Comparison of ENCODE assay signal across 11 cellular contexts in the genomic region with DNA sequence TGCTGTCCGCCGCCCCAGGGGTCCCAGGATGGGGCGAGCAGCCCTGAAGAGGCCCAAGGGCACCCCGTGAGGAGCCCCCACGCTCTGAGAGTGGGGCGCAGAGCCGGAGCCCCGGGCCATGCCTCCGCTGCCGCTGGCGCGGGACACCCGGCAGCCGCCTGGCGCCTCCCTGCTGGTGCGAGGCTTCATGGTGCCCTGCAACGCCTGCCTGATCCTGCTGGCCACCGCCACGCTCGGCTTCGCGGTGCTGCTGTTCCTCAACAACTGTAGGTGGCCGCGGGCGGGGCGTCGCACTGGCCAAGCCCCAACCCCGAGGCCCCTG. TPM values are rescaled to one million over a fixed set of nuclear protein-coding genes. Genes with fewer than 3 reads are reported as not detected.
DNase-seq lines count a peak whose midpoint lies in the region; ATAC-seq, FAIRE-seq and TF ChIP-seq lines count a peak whose summit lies in the region.
"Had no signal": no experiment of that assay in that cellular context is flagged by ENCODE, and none has a peak within 500 bp of the region (broad histone marks: within the 10 kb centered on the region; RNA-seq: fewer than 3 reads in every experiment).

No MANE protein-coding gene starts in this region.

- H3K4me2 ChIP-seq in HepG2 (ENCODE audit: low read depth, low read length): no peak overlapping the region

- H4K20me1 ChIP-seq in HepG2 (ENCODE audit: insufficient read depth, low read length): peaks cover 19% of the 10 kb centered on the region; the same call in 1 of the 2 replicates

- POLR2A ChIA-PET in HepG2 (lab: Yijun Ruan, JAX): no interaction called here

- TF ChIP-seq EP300 in HepG2 (IDR thresholded peaks at IDR 0.05; ENCODE audit: low read depth in 2 of 2, low read length in 2 of 2) (no peak), HepG2 (CRISPR knock-in tag; IDR thresholded peaks at IDR 0.05; ENCODE audit: borderline replicate concordance) (no peak)

- no peak overlapping the region for H2AFZ ChIP-seq in HepG2 (ENCODE audit: low read length)

- H3K4me1 ChIP-seq in HepG2 (ENCODE audit: insufficient read depth, low read length) (peaks cover 52% of the 10 kb centered on the region), right lobe of liver (peaks cover 0 to 7% (median 0%) of the 10 kb centered on the region in 4 donors), endodermal cell (ENCODE audit: control insufficient read depth, insufficient read depth, low read length) (peaks cover 6% of the 10 kb centered on the region), foreskin keratinocyte (peaks cover 5% of the 10 kb centered on the region)

- no peak for TF ChIP-seq CTCF in HepG2 (CRISPR knock-in tag; IDR thresholded peaks at IDR 0.05)
- TF ChIP-seq CTCF in right lobe of liver (IDR thresholded peaks at IDR 0.05): no peak
- TF ChIP-seq CTCF in endodermal cell (conservative IDR thresholded peaks at IDR 0.05): peak; percentile 36
- TF ChIP-seq CTCF in type B pancreatic cell (conservative IDR thresholded peaks at IDR 0.05): no peak
- no peak for TF ChIP-seq CTCF in foreskin keratinocyte (conservative IDR thresholded peaks at IDR 0.05)

- H3K9me3 Mint-ChIP-seq in endodermal cell: no peaks in the 10 kb centered on the region
- no peaks in the 10 kb centered on the region for H3K9me3 Mint-ChIP-seq in type B pancreatic cell

- H3K27ac Mint-ChIP-seq in endodermal cell (no peak overlapping the region), type B pancreatic cell (no peak overlapping the region)
- H3K27ac Mint-ChIP-seq: CD14-positive monocyte had no signal

- DNase-seq in HepG2 (ENCODE audit: low spot score) (no peak), right lobe of liver (no peak), endodermal cell (peak; percentile 82), type B pancreatic cell (ENCODE audit: extremely low spot score, unreplicated experiment) (no peak), foreskin keratinocyte (no peak)
- DNase-seq: activated effector memory CD4-positive, alpha-beta T cell treated with Interleukin-2 at 50 U/mL for 16 hours; kidney glomerular epithelial cell; NCI-H2081 treated with DMSO at 0.1 percent for 48 hours had no signal

- CTCF ChIA-PET in HepG2 (lab: Yijun Ruan, JAX; ENCODE audit: low intra/inter-chr PET ratio, low total read pairs): no interaction called here

- H3K79me2 ChIP-seq in HepG2 (ENCODE audit: insufficient read depth, low read length): peaks cover 11% of the 10 kb centered on the region

- FAIRE-seq in HepG2 (lab: Jason Lieb, UNC): no peak

- H3K27ac ChIP-seq in HepG2 (ENCODE audit: extremely low read length, insufficient read depth, low read length): no peak overlapping the region
- H3K27ac ChIP-seq in right lobe of liver: no peak overlapping the region
- H3K27ac ChIP-seq in endodermal cell (ENCODE audit: low read depth, low read length): no peak overlapping the region
- no peak overlapping the region for H3K27ac ChIP-seq in foreskin keratinocyte

- TF ChIP-seq POLR2A in HepG2 (IDR thresholded peaks at IDR 0.05; ENCODE audit: insufficient read depth in 1 of 2, low read depth in 2 of 2, low read length in 2 of 2) (no peak), right lobe of liver (IDR thresholded peaks at IDR 0.05) (no peak)

- peaks cover 56% of the 10 kb centered on the region for H3K27me3 Mint-ChIP-seq in endodermal cell (ENCODE audit: insufficient read depth)
- H3K27me3 Mint-ChIP-seq in type B pancreatic cell: peaks cover 17% of the 10 kb centered on the region

- peak overlapping the region; percentile 49 for H3K4me3 Mint-ChIP-seq in endodermal cell
- peak overlapping the region; percentile 77 for H3K4me3 Mint-ChIP-seq in type B pancreatic cell

- peaks cover 29% of the 10 kb centered on the region for H3K36me3 Mint-ChIP-seq in endodermal cell (ENCODE audit: low read depth)
- H3K36me3 Mint-ChIP-seq in type B pancreatic cell: no peaks in the 10 kb centered on the region

- intact Hi-C loops in HepG2 (cut with micrococcal nuclease; ENCODE audit: unreplicated experiment) (no loop called here), right lobe of liver (cut with DNase I) (no loop called here)

- BruUV-seq in HepG2 (replicated peaks; lab: Mats Ljungman, UMichigan): no TSS peak

- H3K36me3 ChIP-seq in HepG2 (replicated peaks in 1 of 2; ENCODE audit: control insufficient read depth in 1 of 2, insufficient read depth in 2 of 2, low read length in 2 of 2): peaks cover 10 to 18% of the 10 kb centered on the region in 2 experiments; a peak in 4 of 5 replicates
- no peaks in the 10 kb centered on the region for H3K36me3 ChIP-seq in right lobe of liver
- H3K36me3 ChIP-seq in endodermal cell (ENCODE audit: control insufficient read depth, insufficient read depth, low read length): no peaks in the 10 kb centered on the region

- in situ Hi-C loops in HepG2 (cut with HindIII; ENCODE audit: extremely low pct_ligation_motif_present, low pct_unique_long_range_greater_than_20kb): no loop called here

- no peaks in the 10 kb centered on the region for H3K9me3 ChIP-seq in HepG2 (ENCODE audit: low read length)
- H3K9me3 ChIP-seq in right lobe of liver: no peaks in the 10 kb centered on the region
- H3K9me3 ChIP-seq in endodermal cell (ENCODE audit: control insufficient read depth, low read length): no peaks in the 10 kb centered on the region

- ATAC-seq in HepG2 (no peak), right lobe of liver (no peak), foreskin keratinocyte (no peak), HG03097 (IDR thresholded peaks at IDR 0.05; ENCODE audit: low FRiP score, unreplicated experiment) (no peak)

- no peak overlapping the region for H3K9ac ChIP-seq in HepG2 (ENCODE audit: insufficient read depth, low read depth, low read length)
- peak overlapping the region; percentile 6 for H3K9ac ChIP-seq in endodermal cell (ENCODE audit: extremely low read depth, low read length, poor library complexity, severe bottlenecking)

- H3K27me3 ChIP-seq in HepG2 (ENCODE audit: control insufficient read depth in 1 of 2, insufficient read depth in 2 of 2, low read length in 2 of 2): no peaks in the 10 kb centered on the region
- H3K27me3 ChIP-seq in right lobe of liver: no peaks in the 10 kb centered on the region
- peaks cover 28% of the 10 kb centered on the region for H3K27me3 ChIP-seq in endodermal cell (ENCODE audit: control insufficient read depth, insufficient read depth, low read length, poor library complexity, severe bottlenecking)
- no peaks in the 10 kb centered on the region for H3K27me3 ChIP-seq in foreskin keratinocyte

- no CpG with 5 or more reads among the region's 28 CpGs for WGBS in HepG2 (ENCODE audit: low lambda C conversion rate)
- WGBS in right lobe of liver (ENCODE audit: insufficient coverage, low coverage, low lambda C conversion rate, missing lambda C conversion rate): no CpG with 5 or more reads among the region's 28 CpGs
- WGBS in endodermal cell (ENCODE audit: insufficient coverage in 1 of 2, insufficient read length in 1 of 2), 2 experiments: 44 to 84% methylated on average over 19 to 28 of the region's 28 CpGs

- H3K4me1 Mint-ChIP-seq in endodermal cell (peaks cover 9% of the 10 kb centered on the region), type B pancreatic cell (ENCODE audit: unreplicated experiment) (peaks cover 18% of the 10 kb centered on the region)

- no peak for TF ChIP-seq RAD21 in HepG2 (CRISPR knock-in tag; IDR thresholded peaks at IDR 0.05)

- H3K4me3 ChIP-seq in HepG2 (replicated peaks in 1 of 3; ENCODE audit: insufficient read depth in 1 of 3, low read depth in 2 of 3, low read length in 3 of 3) (no peak overlapping the region), right lobe of liver (no peak overlapping the region), endodermal cell (ENCODE audit: low read length) (peak overlapping the region; percentile 23)

RNA-seq across cellular contexts. Expression of a gene that starts 14.5 kb away (rescaled TPM):
- total RNA-seq in HepG2 (2016; rRNA removed; fragmentation: Illumina TruSeq; extraction: Trizol) (7.3 and 29.8 TPM in 2 replicates), right lobe of liver (10 to 100 TPM; 14.2 to 44.5 (median 35.2) TPM), endodermal cell (100 to 1,000 TPM; 269 to 288 TPM), type B pancreatic cell (ENCODE audit: low replicate concordance) (166 and 285 TPM in 2 replicates), foreskin keratinocyte (224 and 261 TPM in 2 replicates)
- total RNA-seq in HepG2 (2016; cell fraction: cytosol; rRNA removed; fragmentation: Illumina TruSeq; extraction: Trizol; ENCODE audit: low read depth): 2.7 and 2.9 TPM in 2 replicates
- 5.9 and 28.3 TPM in 2 replicates for total RNA-seq in HepG2 (2016; cell fraction: insoluble cytoplasmic fraction; rRNA removed; fragmentation: Illumina TruSeq; extraction: Trizol)
- total RNA-seq in HepG2 (2016; cell fraction: membrane; rRNA removed; fragmentation: Illumina TruSeq; extraction: Trizol): 4.9 and 5.0 TPM in 2 replicates
- 36.4 and 50.3 TPM in 2 replicates for total RNA-seq in HepG2 (2016; cell fraction: nucleus; rRNA removed; fragmentation: Illumina TruSeq; extraction: Trizol)
- polyA plus RNA-seq in HepG2 (2011; rRNA removed) (65.2 and 82.7 TPM in 2 replicates), foreskin keratinocyte (174 and 192 TPM in 2 replicates)
- polyA plus RNA-seq in HepG2 (2011; cell fraction: cytosol; rRNA removed): 37.7 and 58.0 TPM in 2 replicates
- 667 and 906 TPM in 2 replicates for polyA plus RNA-seq in HepG2 (2011; cell fraction: nucleus; rRNA removed)
- polyA plus RNA-seq in HepG2 (2012): 77.8 and 101 TPM in 2 replicates
- polyA plus RNA-seq in HepG2 (2016; cell fraction: cytosol; fragmentation: Illumina TruSeq; extraction: Trizol; ENCODE audit: low read depth): 1.4 and 1.5 TPM in 2 replicates
- 10.7 and 15.5 TPM in 2 replicates for polyA plus RNA-seq in HepG2 (2016; cell fraction: insoluble cytoplasmic fraction; fragmentation: Illumina TruSeq; extraction: Trizol; ENCODE audit: low read depth)
- polyA plus RNA-seq in HepG2 (2016; cell fraction: membrane; fragmentation: Illumina TruSeq; extraction: Trizol; ENCODE audit: low read depth): 3.2 and 3.6 TPM in 2 replicates
- 125 and 134 TPM in 2 replicates for polyA plus RNA-seq in HepG2 (2016; cell fraction: nucleus; fragmentation: Illumina TruSeq; extraction: Trizol; ENCODE audit: insufficient read depth, low read depth)
- 23.8 and 86.8 TPM in 2 replicates for polyA minus RNA-seq in HepG2 (2011; rRNA and poly(A)+ RNA removed; ENCODE audit: low replicate concordance)
- 41.3 and 50.7 TPM in 2 replicates for polyA minus RNA-seq in HepG2 (2011; cell fraction: cytosol; rRNA and poly(A)+ RNA removed)
- 80.3 and 86.4 TPM in 2 replicates for polyA minus RNA-seq in HepG2 (2011; cell fraction: nucleus; rRNA and poly(A)+ RNA removed)
- 192 TPM for polyA plus RNA-seq in endodermal cell (2013, experiment 1 of 2)
- polyA plus RNA-seq in endodermal cell (2013, experiment 2 of 2): 176 TPM

RNA-seq across cellular contexts. Expression of a gene that starts 21.1 kb away (rescaled TPM):
- total RNA-seq in HepG2 (2016; rRNA removed; fragmentation: Illumina TruSeq; extraction: Trizol) (54.9 and 68.4 TPM in 2 replicates), right lobe of liver (10 to 100 TPM; 16.3 to 98.7 (median 26.4) TPM), endodermal cell (10 to 100 TPM; 46.6 to 48.4 TPM), type B pancreatic cell (ENCODE audit: low replicate concordance) (20.8 and 34.6 TPM in 2 replicates), foreskin keratinocyte (300 and 424 TPM in 2 replicates)
- total RNA-seq in HepG2 (2016; cell fraction: cytosol; rRNA removed; fragmentation: Illumina TruSeq; extraction: Trizol; ENCODE audit: low read depth): 17.4 and 19.2 TPM in 2 replicates
- 52.2 and 77.4 TPM in 2 replicates for total RNA-seq in HepG2 (2016; cell fraction: insoluble cytoplasmic fraction; rRNA removed; fragmentation: Illumina TruSeq; extraction: Trizol)
- total RNA-seq in HepG2 (2016; cell fraction: membrane; rRNA removed; fragmentation: Illumina TruSeq; extraction: Trizol): 17.7 and 18.1 TPM in 2 replicates
- total RNA-seq in HepG2 (2016; cell fraction: nucleus; rRNA removed; fragmentation: Illumina TruSeq; extraction: Trizol): 18.3 and 23.3 TPM in 2 replicates
- polyA plus RNA-seq in HepG2 (2011; rRNA removed) (42.1 and 63.7 TPM in 2 replicates), foreskin keratinocyte (448 and 672 TPM in 2 replicates)
- 49.9 and 81.6 TPM in 2 replicates for polyA plus RNA-seq in HepG2 (2011; cell fraction: cytosol; rRNA removed)
- 24.5 and 32.4 TPM in 2 replicates for polyA plus RNA-seq in HepG2 (2011; cell fraction: nucleus; rRNA removed)
- 19.4 and 39.7 TPM in 2 replicates for polyA plus RNA-seq in HepG2 (2012)
- polyA plus RNA-seq in HepG2 (2016; cell fraction: cytosol; fragmentation: Illumina TruSeq; extraction: Trizol; ENCODE audit: low read depth): 13.7 and 17.3 TPM in 2 replicates
- polyA plus RNA-seq in HepG2 (2016; cell fraction: insoluble cytoplasmic fraction; fragmentation: Illumina TruSeq; extraction: Trizol; ENCODE audit: low read depth): 47.3 and 49.3 TPM in 2 replicates
- 10.1 and 12.3 TPM in 2 replicates for polyA plus RNA-seq in HepG2 (2016; cell fraction: membrane; fragmentation: Illumina TruSeq; extraction: Trizol; ENCODE audit: low read depth)
- polyA plus RNA-seq in HepG2 (2016; cell fraction: nucleus; fragmentation: Illumina TruSeq; extraction: Trizol; ENCODE audit: insufficient read depth, low read depth): 22.7 and 27.6 TPM in 2 replicates
- polyA minus RNA-seq in HepG2 (2011; rRNA and poly(A)+ RNA removed; ENCODE audit: low replicate concordance): 24.2 and 34.4 TPM in 2 replicates
- 11.4 and 13.3 TPM in 2 replicates for polyA minus RNA-seq in HepG2 (2011; cell fraction: cytosol; rRNA and poly(A)+ RNA removed)
- 2.1 and 5.1 TPM in 2 replicates for polyA minus RNA-seq in HepG2 (2011; cell fraction: nucleus; rRNA and poly(A)+ RNA removed)
- polyA plus RNA-seq in endodermal cell (2013, experiment 1 of 2): 31.4 TPM
- polyA plus RNA-seq in endodermal cell (2013, experiment 2 of 2): 31.8 TPM

RNA-seq across cellular contexts. Expression of a gene that starts 34.5 kb away (rescaled TPM):
- 4.4 and 8.8 TPM in 2 replicates for total RNA-seq in HepG2 (2016; rRNA removed; fragmentation: Illumina TruSeq; extraction: Trizol)
- total RNA-seq in HepG2 (2016; cell fraction: cytosol; rRNA removed; fragmentation: Illumina TruSeq; extraction: Trizol; ENCODE audit: low read depth): 16.5 and 25.5 TPM in 2 replicates
- total RNA-seq in HepG2 (2016; cell fraction: insoluble cytoplasmic fraction; rRNA removed; fragmentation: Illumina TruSeq; extraction: Trizol): 3.4 and 7.9 TPM in 2 replicates
- total RNA-seq in HepG2 (2016; cell fraction: membrane; rRNA removed; fragmentation: Illumina TruSeq; extraction: Trizol): 13.5 and 18.3 TPM in 2 replicates
- total RNA-seq in HepG2 (2016; cell fraction: nucleus; rRNA removed; fragmentation: Illumina TruSeq; extraction: Trizol): 6.5 and 8.0 TPM in 2 replicates
- 10.6 and 17.6 TPM in 2 replicates for polyA plus RNA-seq in HepG2 (2011; rRNA removed)
- polyA plus RNA-seq in HepG2 (2011; cell fraction: cytosol; rRNA removed): 11.6 and 28.6 TPM in 2 replicates
- 190 and 210 TPM in 2 replicates for polyA plus RNA-seq in HepG2 (2011; cell fraction: nucleus; rRNA removed)
- polyA plus RNA-seq in HepG2 (2012): 4.3 and 7.0 TPM in 2 replicates
- 17.0 and 22.1 TPM in 2 replicates for polyA plus RNA-seq in HepG2 (2016; cell fraction: cytosol; fragmentation: Illumina TruSeq; extraction: Trizol; ENCODE audit: low read depth)
- polyA plus RNA-seq in HepG2 (2016; cell fraction: insoluble cytoplasmic fraction; fragmentation: Illumina TruSeq; extraction: Trizol; ENCODE audit: low read depth): 4.5 and 6.0 TPM in 2 replicates
- polyA plus RNA-seq in HepG2 (2016; cell fraction: membrane; fragmentation: Illumina TruSeq; extraction: Trizol; ENCODE audit: low read depth): 10.6 and 11.4 TPM in 2 replicates
- 16.1 and 18.4 TPM in 2 replicates for polyA plus RNA-seq in HepG2 (2016; cell fraction: nucleus; fragmentation: Illumina TruSeq; extraction: Trizol; ENCODE audit: insufficient read depth, low read depth)
- polyA minus RNA-seq in HepG2 (2011; rRNA and poly(A)+ RNA removed; ENCODE audit: low replicate concordance): 2.2 and 6.1 TPM in 2 replicates
- polyA minus RNA-seq in HepG2 (2011; cell fraction: cytosol; rRNA and poly(A)+ RNA removed): 6.4 and 8.5 TPM in 2 replicates
- polyA minus RNA-seq in HepG2 (2011; cell fraction: nucleus; rRNA and poly(A)+ RNA removed): 4.6 and 8.9 TPM in 2 replicates
- 10 to 100 TPM in 2 of 6 experiments, 1 to 10 TPM in 4; 1.6 to 21.5 (median 5.2) TPM for total RNA-seq in right lobe of liver
- 10 to 100 TPM; 16.1 to 19.7 TPM for total RNA-seq in endodermal cell
- 144 TPM for polyA plus RNA-seq in endodermal cell (2013, experiment 1 of 2)
- polyA plus RNA-seq in endodermal cell (2013, experiment 2 of 2): 117 TPM
- 37.6 and 54.1 TPM in 2 replicates for total RNA-seq in type B pancreatic cell (ENCODE audit: low replicate concordance)
- 4.3 and 8.6 TPM in 2 replicates for total RNA-seq in foreskin keratinocyte
- polyA plus RNA-seq in foreskin keratinocyte: 6.4 and 13.9 TPM in 2 replicates

RNA-seq across cellular contexts. Expression of a gene that starts 39.7 kb away (rescaled TPM):
- total RNA-seq in HepG2 (2016; rRNA removed; fragmentation: Illumina TruSeq; extraction: Trizol) (not detected in 2 replicates), right lobe of liver (not detected), endodermal cell (not detected), type B pancreatic cell (ENCODE audit: low replicate concordance) (1.2 and 2.5 TPM in 2 replicates), foreskin keratinocyte (0.07 TPM in 2 replicates)
- not detected in 2 replicates for total RNA-seq in HepG2 (2016; cell fraction: cytosol; rRNA removed; fragmentation: Illumina TruSeq; extraction: Trizol; ENCODE audit: low read depth)
- total RNA-seq in HepG2 (2016; cell fraction: insoluble cytoplasmic fraction; rRNA removed; fragmentation: Illumina TruSeq; extraction: Trizol): not detected in 2 replicates
- not detected in 2 replicates for total RNA-seq in HepG2 (2016; cell fraction: membrane; rRNA removed; fragmentation: Illumina TruSeq; extraction: Trizol)
- total RNA-seq in HepG2 (2016; cell fraction: nucleus; rRNA removed; fragmentation: Illumina TruSeq; extraction: Trizol): not detected in 2 replicates
- polyA plus RNA-seq in HepG2 (2011; rRNA removed) (0.03 and 0.05 TPM in 2 replicates), foreskin keratinocyte (0.06 and 0.08 TPM in 2 replicates)
- 0.04 TPM in 1 of 2 replicates, not detected in the other for polyA plus RNA-seq in HepG2 (2011; cell fraction: cytosol; rRNA removed)
- not detected in 2 replicates for polyA plus RNA-seq in HepG2 (2011; cell fraction: nucleus; rRNA removed)
- polyA plus RNA-seq in HepG2 (2012): 0.07 and 0.08 TPM in 2 replicates
- not detected in 2 replicates for polyA plus RNA-seq in HepG2 (2016; cell fraction: cytosol; fragmentation: Illumina TruSeq; extraction: Trizol; ENCODE audit: low read depth)
- not detected in 2 replicates for polyA plus RNA-seq in HepG2 (2016; cell fraction: insoluble cytoplasmic fraction; fragmentation: Illumina TruSeq; extraction: Trizol; ENCODE audit: low read depth)
- not detected in 2 replicates for polyA plus RNA-seq in HepG2 (2016; cell fraction: membrane; fragmentation: Illumina TruSeq; extraction: Trizol; ENCODE audit: low read depth)
- not detected in 2 replicates for polyA plus RNA-seq in HepG2 (2016; cell fraction: nucleus; fragmentation: Illumina TruSeq; extraction: Trizol; ENCODE audit: insufficient read depth, low read depth)
- polyA minus RNA-seq in HepG2 (2011; rRNA and poly(A)+ RNA removed; ENCODE audit: low replicate concordance): 2.1 TPM in 1 of 2 replicates, not detected in the other
- not detected in 2 replicates for polyA minus RNA-seq in HepG2 (2011; cell fraction: cytosol; rRNA and poly(A)+ RNA removed)
- polyA minus RNA-seq in HepG2 (2011; cell fraction: nucleus; rRNA and poly(A)+ RNA removed): 0.26 TPM in 1 of 2 replicates, not detected in the other
- not detected for polyA plus RNA-seq in endodermal cell (2013, experiment 1 of 2)
- not detected for polyA plus RNA-seq in endodermal cell (2013, experiment 2 of 2)
- total RNA-seq: skeletal muscle tissue had no signal
- polyA plus RNA-seq: CD14-positive monocyte had no signal

RNA-seq across cellular contexts. Expression of a gene that starts 52.5 kb away (rescaled TPM):
- total RNA-seq in HepG2 (2016; rRNA removed; fragmentation: Illumina TruSeq; extraction: Trizol) (0.04 TPM in 1 of 2 replicates, not detected in the other), right lobe of liver (under 1 TPM in 4 of 6 experiments, not detected in 2; 0.18 to 0.46 (median 0.28) TPM), endodermal cell (not detected), type B pancreatic cell (ENCODE audit: low replicate concordance) (0.34 and 0.62 TPM in 2 replicates), foreskin keratinocyte (not detected in 2 replicates)
- total RNA-seq in HepG2 (2016; cell fraction: cytosol; rRNA removed; fragmentation: Illumina TruSeq; extraction: Trizol; ENCODE audit: low read depth): not detected in 2 replicates
- not detected in 2 replicates for total RNA-seq in HepG2 (2016; cell fraction: insoluble cytoplasmic fraction; rRNA removed; fragmentation: Illumina TruSeq; extraction: Trizol)
- not detected in 2 replicates for total RNA-seq in HepG2 (2016; cell fraction: membrane; rRNA removed; fragmentation: Illumina TruSeq; extraction: Trizol)
- not detected in 2 replicates for total RNA-seq in HepG2 (2016; cell fraction: nucleus; rRNA removed; fragmentation: Illumina TruSeq; extraction: Trizol)
- polyA plus RNA-seq in HepG2 (2011; rRNA removed) (0.29 and 0.38 TPM in 2 replicates), foreskin keratinocyte (not detected in 2 replicates)
- 0.17 and 0.32 TPM in 2 replicates for polyA plus RNA-seq in HepG2 (2011; cell fraction: cytosol; rRNA removed)
- polyA plus RNA-seq in HepG2 (2011; cell fraction: nucleus; rRNA removed): 2.3 and 2.6 TPM in 2 replicates
- 0.44 TPM in 2 replicates for polyA plus RNA-seq in HepG2 (2012)
- polyA plus RNA-seq in HepG2 (2016; cell fraction: cytosol; fragmentation: Illumina TruSeq; extraction: Trizol; ENCODE audit: low read depth): not detected in 2 replicates
- not detected in 2 replicates for polyA plus RNA-seq in HepG2 (2016; cell fraction: insoluble cytoplasmic fraction; fragmentation: Illumina TruSeq; extraction: Trizol; ENCODE audit: low read depth)
- not detected in 2 replicates for polyA plus RNA-seq in HepG2 (2016; cell fraction: membrane; fragmentation: Illumina TruSeq; extraction: Trizol; ENCODE audit: low read depth)
- polyA plus RNA-seq in HepG2 (2016; cell fraction: nucleus; fragmentation: Illumina TruSeq; extraction: Trizol; ENCODE audit: insufficient read depth, low read depth): not detected in 2 replicates
- 0.09 and 2.7 TPM in 2 replicates for polyA minus RNA-seq in HepG2 (2011; rRNA and poly(A)+ RNA removed; ENCODE audit: low replicate concordance)
- polyA minus RNA-seq in HepG2 (2011; cell fraction: cytosol; rRNA and poly(A)+ RNA removed): 0.44 and 0.59 TPM in 2 replicates
- polyA minus RNA-seq in HepG2 (2011; cell fraction: nucleus; rRNA and poly(A)+ RNA removed): 0.99 and 1.2 TPM in 2 replicates
- not detected for polyA plus RNA-seq in endodermal cell (2013, experiment 1 of 2)
- polyA plus RNA-seq in endodermal cell (2013, experiment 2 of 2): not detected
- polyA plus RNA-seq: CD14-positive monocyte had no signal
